Comparison of ENCODE assay signal across 8 cellular contexts in the genomic region with DNA sequence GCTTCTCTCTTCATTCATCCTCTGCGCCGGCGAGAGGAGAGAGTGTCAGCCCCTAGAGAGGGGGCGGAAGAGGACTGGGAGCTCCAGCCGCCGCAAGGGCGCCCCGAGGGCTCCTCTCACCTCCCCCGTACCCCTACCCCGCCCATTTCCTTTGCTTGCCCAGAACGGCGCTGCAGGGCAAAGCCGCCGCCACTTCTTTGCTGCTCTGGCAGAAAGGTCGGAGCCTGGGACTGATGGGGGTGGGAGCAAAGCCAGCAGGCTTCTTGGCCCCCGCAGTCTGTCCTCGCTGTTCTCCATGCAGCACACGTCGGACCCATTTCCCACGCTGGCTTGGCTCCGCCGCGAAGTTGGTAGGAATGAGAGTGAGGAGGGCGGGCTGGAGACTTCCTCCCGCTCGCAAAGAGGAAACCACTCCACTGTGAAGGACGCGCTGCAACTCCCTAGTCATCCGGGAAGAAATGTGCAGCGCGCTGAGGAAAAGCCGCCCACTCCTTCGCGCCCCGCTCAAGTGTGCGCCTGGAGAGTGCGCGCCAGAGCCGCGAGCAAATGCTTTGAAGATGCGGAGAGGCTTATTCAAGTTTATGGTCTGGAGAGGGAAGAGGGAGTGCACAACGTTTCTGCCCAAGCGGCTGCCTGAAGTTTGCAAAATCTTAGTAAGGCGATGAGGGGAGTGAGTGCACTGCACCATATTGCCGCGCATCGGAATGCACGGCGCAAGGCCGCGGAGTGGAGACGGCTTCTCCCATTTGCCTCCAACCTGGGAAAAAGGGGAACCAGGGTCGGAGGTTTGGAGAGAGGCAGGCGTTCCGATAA. TPM values are rescaled to one million over a fixed set of nuclear protein-coding genes. Genes with fewer than 3 reads are reported as not detected.
DNase-seq lines count a peak whose midpoint lies in the region; ATAC-seq and TF ChIP-seq lines count a peak whose summit lies in the region.

No MANE protein-coding gene starts in this region.

- peak; percentile 4 to 38 (median 16) for ATAC-seq in heart right ventricle

- H3K9me3 ChIP-seq in adipocyte (ENCODE audit: control insufficient read depth, low read length) (no peaks in the 10 kb centered on the region), heart right ventricle (no peaks in the 10 kb centered on the region), ovary (no peaks in the 10 kb centered on the region)

- peak overlapping the region in 7 of 10 donors; percentile 3 to 87 (median 81) for H3K27ac ChIP-seq in heart right ventricle
- H3K27ac ChIP-seq in ovary = peak overlapping the region in 1 of 2 donors; percentile 34

- H3K27me3 ChIP-seq in adipocyte (replicated peaks; ENCODE audit: control insufficient read depth, insufficient read depth, low read length) (peaks cover 4% of the 10 kb centered on the region), heart right ventricle (peaks cover 0 to 60% (median 42%) of the 10 kb centered on the region in 7 donors), ovary (no peaks in the 10 kb centered on the region)

- H3K4me1 ChIP-seq in adipocyte (ENCODE audit: control insufficient read depth, insufficient read depth, low read length) (peaks cover 37% of the 10 kb centered on the region), heart right ventricle (peaks cover 0 to 44% (median 26%) of the 10 kb centered on the region in 9 donors), ovary (ENCODE audit: insufficient read depth) (no peaks in the 10 kb centered on the region)

- WGBS in heart right ventricle, 2 donors = 0 to 1% methylated on average over 54 to 55 of the region's 55 CpGs
- WGBS in ovary, 3 donors = 0 to 1% (median 0%) methylated on average over 55 of the region's 55 CpGs

- H3K9ac ChIP-seq in adipocyte (ENCODE audit: low read length) = peak overlapping the region; percentile 67

- intact Hi-C loops in heart right ventricle (cut with DNase I) = loop anchor here in 7 of 10 donors (2.0 to 10.0 kb wide), 3 partner anchors 957 to 977 kb away; no protein-coding TSS in a partner anchor
- intact Hi-C loops in ovary (cut with DNase I) = no loop called here

- no peak for TF ChIP-seq CTCF in NB4 (IDR thresholded peaks at IDR 0.05; ENCODE audit: low read depth, low read length)
- no peak for TF ChIP-seq CTCF in heart right ventricle (IDR thresholded peaks at IDR 0.05)
- no peak for TF ChIP-seq CTCF in ovary (IDR thresholded peaks at IDR 0.05)

- peak; percentile 6 for DNase-seq in stimulated activated CD4-positive, alpha-beta T cell treated with anti-CD3 and anti-CD28 coated beads, Interleukin-4, amount 100 ng/mL, for 1 hour
- DNase-seq in stimulated activated CD4-positive, alpha-beta T cell treated with anti-CD3 and anti-CD28 coated beads, Interleukin-4, amount 100 ng/mL, for 24 hours = no peak
- DNase-seq in NB4 (ENCODE audit: low read depth) = peak; percentile 86
- peak; percentile 84 for DNase-seq in adipocyte (ENCODE audit: low read depth)
- peak; percentile 24 to 36 for DNase-seq in heart right ventricle
- peak; percentile 16 to 46 (median 37) for DNase-seq in ovary
- DNase-seq in NCI-H2029 treated with DMSO at 0.1 percent for 48 hours (lab: John Stamatoyannopoulos, UW) = no peak
- no peak for DNase-seq in cortex of kidney (lab: John Stamatoyannopoulos, UW)

- H3K36me3 ChIP-seq in adipocyte (ENCODE audit: control insufficient read depth, insufficient read depth, low read length, severe bottlenecking) (no peaks in the 10 kb centered on the region), heart right ventricle (no peaks in the 10 kb centered on the region), ovary (no peaks in the 10 kb centered on the region)

- TF ChIP-seq EP300 in ovary (IDR thresholded peaks at IDR 0.05) = no peak

- TF ChIP-seq POLR2A in NB4 (IDR thresholded peaks at IDR 0.05; ENCODE audit: extremely low read depth, insufficient read length) (peak; percentile 37), ovary (IDR thresholded peaks at IDR 0.05) (no peak)

- H3K4me3 ChIP-seq in NB4 (ENCODE audit: low read depth, low read length) (peak overlapping the region; percentile 47), adipocyte (ENCODE audit: low read length) (peak overlapping the region; percentile 85), heart right ventricle (peak overlapping the region; percentile 32 to 79 (median 58)), ovary (peak overlapping the region; percentile 57)

RNA-seq across cellular contexts. Expression of gene PCDH7, which starts 2.8 kb away (rescaled TPM):
- total RNA-seq in heart right ventricle (100 to 1,000 TPM in 4 of 10 donors, 10 to 100 TPM in 6; 13.4 to 164 (median 78.6) TPM), ovary (10 to 100 TPM in 5 of 7 donors, 1 to 10 TPM in 2; 3.7 to 35.2 (median 17.5) TPM)
- polyA plus RNA-seq in heart right ventricle (10 to 100 TPM in 1 of 2 donors, 1 to 10 TPM in 1; 9.4 to 12.2 TPM), ovary (1 to 10 TPM; 5.9 to 6.3 TPM)

Comparison
In these comparisons a context has a peak if more than half of its experiments do, and no peak if none do; other contexts are left out.
1. DNase-seq: peak in stimulated activated CD4-positive, alpha-beta T cell treated with anti-CD3 and anti-CD28 coated beads, Interleukin-4, amount 100 ng/mL, for 1 hour (single experiment), NB4 (single experiment), adipocyte (single experiment), heart right ventricle (2 of 2) and ovary (5 of 5); none in stimulated activated CD4-positive, alpha-beta T cell treated with anti-CD3 and anti-CD28 coated beads, Interleukin-4, amount 100 ng/mL, for 24 hours (single experiment), NCI-H2029 treated with DMSO at 0.1 percent for 48 hours (single experiment) and cortex of kidney (single experiment).
2. intact Hi-C loops: an anchor here in heart right ventricle (2.0 to 10.0 kb wide); none called in ovary.
3. Peak in every context shown above with its lines, with median percentiles within 50 percentile points of each other: H3K4me3 ChIP-seq.